Comparison of ENCODE assay signal across 1 cellular context in the genomic region with DNA sequence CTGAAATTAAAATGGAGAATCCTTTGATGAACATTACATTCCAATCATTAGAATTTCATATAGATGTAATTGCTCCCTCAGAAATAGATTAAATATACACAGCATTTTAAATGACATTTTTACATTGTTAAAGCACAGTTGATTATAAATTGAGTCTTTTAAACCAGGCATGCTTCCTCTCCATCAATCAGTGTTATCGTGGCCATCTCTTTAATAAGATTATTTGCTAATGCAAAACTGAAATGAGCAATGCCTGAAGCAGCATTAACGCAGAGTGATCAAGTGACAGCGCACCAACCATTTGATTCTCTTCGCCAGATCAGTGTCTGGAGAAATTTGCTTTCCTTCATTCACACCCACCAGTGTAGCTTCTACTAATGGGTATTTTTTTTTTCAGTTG.
TF ChIP-seq lines count a peak whose summit lies in the region.

No MANE protein-coding gene starts in this region.

TF ChIP-seq in SK-N-SH treated with all-trans-retinoic acid at 6 μM for 48 hours, 23 proteins besides CTCF, POLR2A, EP300 and RAD21 (continued from another document):
- TF ChIP-seq ZFP3 (CRISPR knock-in tag; IDR thresholded peaks at IDR 0.05) (no peak), ZNF70 (CRISPR knock-in tag; IDR thresholded peaks at IDR 0.05) (no peak), ESRRG (CRISPR knock-in tag; IDR thresholded peaks at IDR 0.05) (peak; percentile 67; the same call in 1 of the 2 replicates), ZNF8 (CRISPR knock-in tag; IDR thresholded peaks at IDR 0.05) (no peak), ARNTL (CRISPR knock-in tag; IDR thresholded peaks at IDR 0.05; ENCODE audit: borderline replicate concordance, low read depth) (no peak), CSRNP3 (CRISPR knock-in tag; IDR thresholded peaks at IDR 0.05) (peak; percentile 77)
- TF ChIP-seq, protein P1, sequence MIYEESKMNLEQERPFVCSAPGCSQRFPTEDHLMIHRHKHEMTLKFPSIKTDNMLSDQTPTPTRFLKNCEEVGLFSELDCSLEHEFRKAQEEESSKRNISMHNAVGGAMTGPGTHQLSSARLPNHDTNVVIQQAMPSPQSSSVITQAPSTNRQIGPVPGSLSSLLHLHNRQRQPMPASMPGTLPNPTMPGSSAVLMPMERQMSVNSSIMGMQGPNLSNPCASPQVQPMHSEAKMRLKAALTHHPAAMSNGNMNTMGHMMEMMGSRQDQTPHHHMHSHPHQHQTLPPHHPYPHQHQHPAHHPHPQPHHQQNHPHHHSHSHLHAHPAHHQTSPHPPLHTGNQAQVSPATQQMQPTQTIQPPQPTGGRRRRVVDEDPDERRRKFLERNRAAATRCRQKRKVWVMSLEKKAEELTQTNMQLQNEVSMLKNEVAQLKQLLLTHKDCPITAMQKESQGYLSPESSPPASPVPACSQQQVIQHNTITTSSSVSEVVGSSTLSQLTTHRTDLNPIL (CRISPR knock-in tag; IDR thresholded peaks at IDR 0.05; ENCODE audit: low read depth): peak; percentile 67
- TF ChIP-seq, protein P2, sequence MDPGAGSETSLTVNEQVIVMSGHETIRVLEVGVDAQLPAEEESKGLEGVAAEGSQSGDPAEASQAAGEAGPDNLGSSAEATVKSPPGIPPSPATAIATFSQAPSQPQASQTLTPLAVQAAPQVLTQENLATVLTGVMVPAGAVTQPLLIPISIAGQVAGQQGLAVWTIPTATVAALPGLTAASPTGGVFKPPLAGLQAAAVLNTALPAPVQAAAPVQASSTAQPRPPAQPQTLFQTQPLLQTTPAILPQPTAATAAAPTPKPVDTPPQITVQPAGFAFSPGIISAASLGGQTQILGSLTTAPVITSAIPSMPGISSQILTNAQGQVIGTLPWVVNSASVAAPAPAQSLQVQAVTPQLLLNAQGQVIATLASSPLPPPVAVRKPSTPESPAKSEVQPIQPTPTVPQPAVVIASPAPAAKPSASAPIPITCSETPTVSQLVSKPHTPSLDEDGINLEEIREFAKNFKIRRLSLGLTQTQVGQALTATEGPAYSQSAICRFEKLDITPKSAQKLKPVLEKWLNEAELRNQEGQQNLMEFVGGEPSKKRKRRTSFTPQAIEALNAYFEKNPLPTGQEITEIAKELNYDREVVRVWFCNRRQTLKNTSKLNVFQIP (CRISPR knock-in tag; IDR thresholded peaks at IDR 0.05; ENCODE audit: borderline replicate concordance, low read depth): no peak
